ENCODE assay signal across 8 cellular contexts in genomic region chrX:149950681-149951080, GRCh38. TPM values are rescaled to one million over a fixed set of nuclear protein-coding genes. Genes with fewer than 3 reads are reported as not detected.
DNase-seq lines count a peak whose midpoint lies in the region; ATAC-seq, FAIRE-seq and TF ChIP-seq lines count a peak whose summit lies in the region.

No MANE protein-coding gene starts in this region.

- FAIRE-seq in RCC 7860 (lab: Jason Lieb, UNC), result peak; percentile 49

- H3K9me2 ChIP-seq in GM23248 (ENCODE audit: insufficient read depth), result no peaks in the 10 kb centered on the region

- no peaks in the 10 kb centered on the region for H3K79me2 ChIP-seq in GM23248 (ENCODE audit: insufficient read depth)

- H3F3A ChIP-seq in GM23248 (ENCODE audit: insufficient read depth), result no peaks in the 10 kb centered on the region

- no peak overlapping the region for H2AFZ ChIP-seq in GM23248

- H3K27ac ChIP-seq in GM23248, result no peak overlapping the region

- H3K27me3 ChIP-seq in BE2C (no peaks in the 10 kb centered on the region), GM23248 (replicated peaks; ENCODE audit: insufficient read depth) (no peaks in the 10 kb centered on the region)

- H3K4me1 ChIP-seq in BE2C (no peaks in the 10 kb centered on the region), GM23248 (ENCODE audit: insufficient read depth) (no peaks in the 10 kb centered on the region)

- no peak overlapping the region for H3K9ac ChIP-seq in GM23248

- H3K36me3 ChIP-seq in BE2C, result no peaks in the 10 kb centered on the region
- no peaks in the 10 kb centered on the region for H3K36me3 ChIP-seq in GM23248 (ENCODE audit: low read depth)

- H3K4me3 ChIP-seq in BE2C (ENCODE audit: low read depth, low read length) (no peak overlapping the region), GM23248 (no peak overlapping the region), fibroblast of the aortic adventitia (ENCODE audit: low read depth, low read length) (no peak overlapping the region), skeletal muscle cell (ENCODE audit: low read depth, low read length) (no peak overlapping the region)

- ATAC-seq in GM21786 (IDR thresholded peaks at IDR 0.05; ENCODE audit: unreplicated experiment) (no peak), GM21515 (IDR thresholded peaks at IDR 0.05; ENCODE audit: unreplicated experiment) (no peak)

- in situ Hi-C loops in GM23248 (cut with MboI), result loop anchor here (25.0 kb wide), 4 partner anchors 412 to 762 kb away; partner anchors contain the start of gene MAMLD1

- peak; percentile 48 for TF ChIP-seq CTCF in BE2C (IDR thresholded peaks at IDR 0.05; ENCODE audit: low read depth, low read length)
- peak; percentile 49 for TF ChIP-seq CTCF in fibroblast of the aortic adventitia (IDR thresholded peaks at IDR 0.05; ENCODE audit: insufficient read depth, low read length)

- H3K9me3 ChIP-seq in BE2C (no peaks in the 10 kb centered on the region), GM23248 (ENCODE audit: low read depth) (no peaks in the 10 kb centered on the region)

- whole genome bisulfite sequencing in GM23248 (ENCODE audit: low coverage in 1 of 2, low lambda C conversion rate in 2 of 2, missing lambda C conversion rate in 2 of 2), 2 experiments, result 0% methylated on average over 1 of the region's 1 CpG

- no peak overlapping the region for H3K4me2 ChIP-seq in GM23248 (ENCODE audit: unreplicated experiment)

- H4K20me1 ChIP-seq in GM23248 (ENCODE audit: insufficient read depth), result no peaks in the 10 kb centered on the region

- DNase-seq in BE2C (peak; percentile 16), GM23248 (peak; percentile 60), RCC 7860 (ENCODE audit: low spot score) (peak; percentile 27), fibroblast of the aortic adventitia (ENCODE audit: low read depth) (peak; percentile 73), skeletal muscle cell (ENCODE audit: low read depth) (peak; percentile 18), NCI-H345 (lab: John Stamatoyannopoulos, UW) (no peak)

RNA-seq across cellular contexts. Expression of gene EOLA2, which starts 12.4 kb away (rescaled TPM):
- polyA plus RNA-seq in BE2C (2012; ENCODE audit: insufficient read depth, insufficient read length, low read depth), result 119 TPM
- total RNA-seq in GM23248 (2014; rRNA removed; shearing (Covaris generic)), result 24.7 and 28.1 TPM in 2 replicates
- polyA plus RNA-seq in GM23248 (2016; fragmentation: Nextera tagmentation; extraction: Ambion mirVana), result 45.2 and 48.2 TPM in 2 replicates
- 15.5 and 21.8 TPM in 2 replicates for total RNA-seq in fibroblast of the aortic adventitia (ENCODE audit: low replicate concordance)

RNA-seq across cellular contexts. Expression of gene HSFX4, which starts 21.3 kb away (rescaled TPM):
- polyA plus RNA-seq in BE2C (2012; ENCODE audit: insufficient read depth, insufficient read length, low read depth), result 0.39 TPM
- total RNA-seq in GM23248 (2014; rRNA removed; shearing (Covaris generic)), result not detected in 2 replicates
- not detected in 2 replicates for polyA plus RNA-seq in GM23248 (2016; fragmentation: Nextera tagmentation; extraction: Ambion mirVana)
- not detected in 2 replicates for total RNA-seq in fibroblast of the aortic adventitia (ENCODE audit: low replicate concordance)
